ENCODE assay signal across 18 cellular contexts in the genomic region with DNA sequence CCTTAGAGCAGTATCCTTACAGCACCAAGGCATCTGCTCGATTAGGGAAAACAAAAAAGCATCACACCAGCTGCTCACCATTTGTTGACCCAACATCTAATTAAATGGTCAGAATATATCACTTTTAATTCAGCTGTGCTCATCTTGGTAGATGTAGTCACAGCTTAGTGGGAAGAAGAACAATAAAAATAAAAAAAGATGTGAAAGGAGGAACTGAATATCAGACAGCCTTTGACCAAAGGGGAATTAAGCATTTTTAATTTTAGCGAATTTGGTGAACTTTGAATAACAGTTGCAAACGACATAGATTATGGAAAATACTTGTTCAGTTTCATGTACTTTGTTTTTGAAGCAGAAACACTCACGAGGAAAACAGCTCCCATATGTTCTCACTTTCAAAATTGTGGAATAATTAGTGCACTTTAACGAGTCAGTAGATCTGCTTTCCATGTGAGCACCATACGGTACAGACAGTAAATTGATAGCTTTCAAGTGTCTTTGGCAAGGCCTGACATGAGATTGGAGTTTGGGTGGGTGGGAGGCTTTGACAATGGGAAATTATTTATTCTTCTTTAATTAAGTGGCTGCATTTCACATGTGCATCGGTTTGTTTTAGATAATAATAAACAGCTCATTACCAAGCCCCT.
DNase-seq lines count a peak whose midpoint lies in the region; ATAC-seq, FAIRE-seq and TF ChIP-seq lines count a peak whose summit lies in the region.
"Had no signal": no experiment of that assay in that cellular context is flagged by ENCODE, and none has a peak within 500 bp of the region (broad histone marks: within the 10 kb centered on the region; RNA-seq: fewer than 3 reads in every experiment).

No MANE protein-coding gene starts in this region.

- H3K4me3 ChIP-seq in mesendoderm (ENCODE audit: low read length): no peak overlapping the region
- H3K4me3 ChIP-seq: body of pancreas, gastroesophageal sphincter, left ventricle myocardium inferior, MG63, pancreas had no signal

- H3K9ac ChIP-seq in mesendoderm (ENCODE audit: low read length): no peak overlapping the region

- H3K18ac ChIP-seq in mesendoderm (ENCODE audit: low read length): no peak overlapping the region

- H2AK5ac ChIP-seq in mesendoderm (ENCODE audit: low read length): no peak overlapping the region

- no peaks in the 10 kb centered on the region for H3K79me2 ChIP-seq in mesendoderm (ENCODE audit: control insufficient read depth, insufficient read depth, low read length)

- ATAC-seq in HG03521 (IDR thresholded peaks at IDR 0.05; ENCODE audit: unreplicated experiment): no peak
- no peak for ATAC-seq in GM18868 (IDR thresholded peaks at IDR 0.05; ENCODE audit: unreplicated experiment)
- ATAC-seq: body of pancreas, gastroesophageal sphincter, pancreas, SK-N-SH treated with all-trans-retinoic acid at 6 μM for 48 hours had no signal

- no peak for FAIRE-seq in GM12891 (lab: Jason Lieb, UNC)
- FAIRE-seq: pancreas, TTC549 had no signal

- peaks cover 2% of the 10 kb centered on the region for H3K4me1 ChIP-seq in mesendoderm (ENCODE audit: control insufficient read depth, low read depth, low read length)
- H3K4me1 ChIP-seq: body of pancreas, gastroesophageal sphincter, left ventricle myocardium inferior, pancreas had no signal

- H3K36me3 ChIP-seq in mesendoderm (ENCODE audit: control insufficient read depth, insufficient read depth, low read length): no peaks in the 10 kb centered on the region
- H3K36me3 ChIP-seq: gastroesophageal sphincter, left ventricle myocardium inferior, MG63, pancreas had no signal

- H2BK15ac ChIP-seq in mesendoderm (replicated peaks; ENCODE audit: low read depth): no peak overlapping the region

- H3K4me2 ChIP-seq in mesendoderm (ENCODE audit: low read length): no peak overlapping the region

- H3K79me1 ChIP-seq in mesendoderm (ENCODE audit: low read length): no peaks in the 10 kb centered on the region

- TF ChIP-seq POLR2A in GM12891 (IDR thresholded peaks at IDR 0.05; ENCODE audit: low read depth, low read length): no peak

- no CpG with 5 or more reads among the region's 7 CpGs for WGBS in mesendoderm (ENCODE audit: extremely low coverage, insufficient coverage, low lambda C conversion rate)

- no peak overlapping the region for H4K5ac ChIP-seq in mesendoderm (ENCODE audit: low read length)

- no peak overlapping the region for H3K23ac ChIP-seq in mesendoderm (ENCODE audit: low read length)

- no peaks in the 10 kb centered on the region for H3K27me3 ChIP-seq in mesendoderm (ENCODE audit: insufficient read depth, low read length, poor library complexity)
- H3K27me3 ChIP-seq: body of pancreas, gastroesophageal sphincter, MG63, pancreas had no signal

- no peak overlapping the region for H3K27ac ChIP-seq in mesendoderm (ENCODE audit: low read depth, low read length)
- H3K27ac ChIP-seq: body of pancreas, gastroesophageal sphincter, left ventricle myocardium inferior, pancreas had no signal

- no peak overlapping the region for H3K56ac ChIP-seq in mesendoderm (ENCODE audit: low read length)

- peak overlapping the region; percentile 4 for H3K4ac ChIP-seq in mesendoderm (ENCODE audit: low read depth, low read length)

- DNase-seq in GM12891 (ENCODE audit: insufficient read length, low spot score) (no peak), NCI-H1694 treated with DMSO at 0.1 percent for 48 hours (lab: John Stamatoyannopoulos, UW) (peak; percentile 97), NOMO-1 treated with dmso at 0.1 percent for 144 hours (lab: John Stamatoyannopoulos, UW; ENCODE audit: unreplicated experiment) (peak; percentile 0), mesendoderm (peak; percentile 10), OCI-M2 (lab: John Stamatoyannopoulos, UW; ENCODE audit: unreplicated experiment) (no peak), DMS79 treated with DMSO at 0.1 percent for 48 hours (lab: John Stamatoyannopoulos, UW) (no peak)
- DNase-seq: activated CD4-positive, alpha-beta T cell treated with anti-CD3 and anti-CD28 coated beads, Interleukin-2, amount 50 U/mL, for 48 hours; activated T-cell treated with anti-CD3 and anti-CD28 coated beads, Interleukin-2, amount 50 U/mL, for 1 hour; body of pancreas; left ventricle myocardium inferior; MG63; pancreas; substantia nigra had no signal

- H2BK120ac ChIP-seq in mesendoderm (ENCODE audit: low read depth, low read length): no peak overlapping the region

- H4K8ac ChIP-seq in mesendoderm (ENCODE audit: low read depth, low read length): peak overlapping the region; percentile 56

- H2BK5ac ChIP-seq in mesendoderm (ENCODE audit: low read length): no peak overlapping the region

TF ChIP-seq in GM12891, 5 proteins besides CTCF, POLR2A, EP300 and RAD21:
- peak; percentile 52; the same call in 1 of the 2 replicates for TF ChIP-seq SPI1 (IDR thresholded peaks at IDR 0.05; ENCODE audit: low read depth, low read length)
- TF ChIP-seq TAF1 (IDR thresholded peaks at IDR 0.05; ENCODE audit: low read depth, low read length): no peak
TF ChIP-seq in GM12891: peak in this region for 1.

Comparison
In these comparisons a context has a peak if more than half of its experiments do, and no peak if none do; other contexts are left out.
1. DNase-seq: peak in NCI-H1694 treated with DMSO at 0.1 percent for 48 hours (single experiment), NOMO-1 treated with dmso at 0.1 percent for 144 hours (single experiment) and mesendoderm (single experiment); none in GM12891 (single experiment), OCI-M2 (single experiment) and DMS79 treated with DMSO at 0.1 percent for 48 hours (single experiment).